10 cellular contexts compared by ENCODE assay signal in genomic region chr14:105026033-105026785, GRCh38. TPM values are rescaled to one million over a fixed set of nuclear protein-coding genes. Genes with fewer than 3 reads are reported as not detected.
DNase-seq lines count a peak whose midpoint lies in the region; ATAC-seq and TF ChIP-seq lines count a peak whose summit lies in the region.
"Had no signal": no experiment of that assay in that cellular context is flagged by ENCODE, and none has a peak within 500 bp of the region (broad histone marks: within the 10 kb centered on the region; RNA-seq: fewer than 3 reads in every experiment).

No MANE protein-coding gene starts in this region.

- no peak for DNase-seq in activated naive CD4-positive, alpha-beta T cell treated with anti-CD3 and anti-CD28 coated beads, Interleukin-2, amount 50 U/mL, for 16 hours
- DNase-seq in NOMO-1 treated with dmso at 0.1 percent for 144 hours (lab: John Stamatoyannopoulos, UW; ENCODE audit: unreplicated experiment) (peak; percentile 41), mammary epithelial cell (peak; percentile 59), iPS-NIHi7 (ENCODE audit: extremely low spot score) (no peak), hypothalamus (lab: John Stamatoyannopoulos, UW) (no peak)
- DNase-seq in stimulated activated naive CD8-positive, alpha-beta T cell treated with anti-CD3 and anti-CD28 coated beads, Interleukin-15, amount 100 ng/mL, for 72 hours, result no peak
- DNase-seq: NCI-H82 had no signal

- in situ Hi-C loops in mammary epithelial cell (cut with MboI; ENCODE audit: low sequenced_read_pairs in 2 of 2), result no loop called here

- no peaks in the 10 kb centered on the region for H3K9me3 Mint-ChIP-seq in activated naive CD4-positive, alpha-beta T cell treated with anti-CD3 and anti-CD28 coated beads, Interleukin-2, amount 50 U/mL, for 24 hours
- no peaks in the 10 kb centered on the region for H3K9me3 Mint-ChIP-seq in stimulated activated naive CD8-positive, alpha-beta T cell treated with anti-CD3 and anti-CD28 coated beads, Interleukin-15, amount 100 ng/mL, for 72 hours

- no peak overlapping the region for H3K4me3 ChIP-seq in mammary epithelial cell (replicated peaks in 1 of 3; ENCODE audit: insufficient read depth in 1 of 3, low read depth in 2 of 3, low read length in 3 of 3)

- no TSS peak for BruUV-seq in mammary epithelial cell (replicated peaks; lab: Mats Ljungman, UMichigan)

- H3K9ac ChIP-seq in mammary epithelial cell (ENCODE audit: insufficient read depth, low read length), result no peak overlapping the region

- no peaks in the 10 kb centered on the region for H3K27me3 Mint-ChIP-seq in activated naive CD4-positive, alpha-beta T cell treated with anti-CD3 and anti-CD28 coated beads, Interleukin-2, amount 50 U/mL, for 24 hours
- H3K27me3 Mint-ChIP-seq in stimulated activated naive CD8-positive, alpha-beta T cell treated with anti-CD3 and anti-CD28 coated beads, Interleukin-15, amount 100 ng/mL, for 72 hours, result no peaks in the 10 kb centered on the region

- H3K4me3 Mint-ChIP-seq in activated naive CD4-positive, alpha-beta T cell treated with anti-CD3 and anti-CD28 coated beads, Interleukin-2, amount 50 U/mL, for 24 hours, result peak overlapping the region; percentile 30
- peak overlapping the region in 1 of 2 donors; percentile 33 for H3K4me3 Mint-ChIP-seq in stimulated activated naive CD8-positive, alpha-beta T cell treated with anti-CD3 and anti-CD28 coated beads, Interleukin-15, amount 100 ng/mL, for 72 hours

- no peaks in the 10 kb centered on the region for H3K27me3 ChIP-seq in mammary epithelial cell (ENCODE audit: insufficient read depth, low read length)

- intact Hi-C loops in mammary epithelial cell (cut with micrococcal nuclease), result no loop called here

- H3K27ac Mint-ChIP-seq in activated naive CD4-positive, alpha-beta T cell treated with anti-CD3 and anti-CD28 coated beads, Interleukin-2, amount 50 U/mL, for 24 hours, result peak overlapping the region; percentile 85
- H3K27ac Mint-ChIP-seq in stimulated activated naive CD8-positive, alpha-beta T cell treated with anti-CD3 and anti-CD28 coated beads, Interleukin-15, amount 100 ng/mL, for 72 hours, result peak overlapping the region in 1 of 2 donors; percentile 86

- H3K4me2 ChIP-seq in mammary epithelial cell (ENCODE audit: insufficient read depth, low read depth, low read length), result no peak overlapping the region

- peaks cover 55% of the 10 kb centered on the region for H3K4me1 ChIP-seq in mammary epithelial cell (ENCODE audit: insufficient read depth, low read length)

- H3K27ac ChIP-seq in mammary epithelial cell (ENCODE audit: insufficient read depth, low read depth, low read length), result peak overlapping the region; percentile 52
- H3K27ac ChIP-seq: C4-2B had no signal

- dilution Hi-C loops in mammary epithelial cell (cut with HindIII; ENCODE audit: low sequenced_read_pairs), result loop anchor here (5.0 kb wide), 1 partner anchor 89 kb away; no protein-coding TSS in a partner anchor

- H3K36me3 ChIP-seq in mammary epithelial cell (ENCODE audit: insufficient read depth, low read length), result no peaks in the 10 kb centered on the region

- H3K36me3 Mint-ChIP-seq in activated naive CD4-positive, alpha-beta T cell treated with anti-CD3 and anti-CD28 coated beads, Interleukin-2, amount 50 U/mL, for 24 hours, result peaks cover 4% of the 10 kb centered on the region

- CTCF ChIA-PET in mammary epithelial cell (lab: Charles Lee; ENCODE audit: low non-redundant PET), result interaction anchor here (0.6 kb wide), 1 partner anchor 13 kb away, joined by 4 read pairs; no protein-coding TSS in a partner anchor

- ATAC-seq in stimulated activated naive CD8-positive, alpha-beta T cell treated with anti-CD3 and anti-CD28 coated beads, Interleukin-15, amount 100 ng/mL, for 72 hours, result peak; percentile 57
- ATAC-seq in HG03469 (IDR thresholded peaks at IDR 0.05; ENCODE audit: unreplicated experiment), result no peak

- H2AFZ ChIP-seq in mammary epithelial cell (ENCODE audit: low read depth, low read length), result no peak overlapping the region

- no peak for TF ChIP-seq CTCF in mammary epithelial cell (conservative IDR thresholded peaks at IDR 0.05 in 1 of 2, IDR thresholded peaks at IDR 0.05 in 1 of 2; ENCODE audit: extremely low read depth in 1 of 2, insufficient read depth in 1 of 2, low read depth in 1 of 2, low read length in 2 of 2)

- H4K20me1 ChIP-seq in mammary epithelial cell (ENCODE audit: insufficient read depth, low read length), result no peaks in the 10 kb centered on the region

- peaks cover 36% of the 10 kb centered on the region for H3K4me1 Mint-ChIP-seq in activated naive CD4-positive, alpha-beta T cell treated with anti-CD3 and anti-CD28 coated beads, Interleukin-2, amount 50 U/mL, for 24 hours
- H3K4me1 Mint-ChIP-seq in stimulated activated naive CD8-positive, alpha-beta T cell treated with anti-CD3 and anti-CD28 coated beads, Interleukin-15, amount 100 ng/mL, for 72 hours, result peaks cover 61% of the 10 kb centered on the region

- H3K79me2 ChIP-seq in mammary epithelial cell (ENCODE audit: insufficient read depth, low read length), result peaks cover 15% of the 10 kb centered on the region

- WGBS in mammary epithelial cell (ENCODE audit: low coverage, missing lambda C conversion rate), result 90% methylated on average over 16 of the region's 16 CpGs

- peaks cover 2% of the 10 kb centered on the region for H3K9me3 ChIP-seq in mammary epithelial cell (replicated peaks; ENCODE audit: insufficient read depth, low read length)

RNA-seq across cellular contexts. Expression of gene CDCA4, which starts 5.3 kb away (rescaled TPM):
- 10 to 100 TPM; 38.2 to 61.7 TPM for total RNA-seq in mammary epithelial cell
- polyA plus RNA-seq in mammary epithelial cell, result 53.4 TPM
- polyA minus RNA-seq in mammary epithelial cell, result 38.9 TPM

RNA-seq across cellular contexts. Expression of gene GPR132, which starts 39.0 kb away (rescaled TPM):
- total RNA-seq in mammary epithelial cell, result under 1 TPM in 1 of 2 donors, not detected in 1; 0.24 TPM
- not detected for polyA plus RNA-seq in mammary epithelial cell
- not detected for polyA minus RNA-seq in mammary epithelial cell

RNA-seq across cellular contexts. Expression of gene CLBA1, which starts 40.6 kb away (rescaled TPM):
- total RNA-seq in mammary epithelial cell, result 10 to 100 TPM; 11.0 to 14.7 TPM
- polyA plus RNA-seq in mammary epithelial cell, result 7.4 TPM
- polyA minus RNA-seq in mammary epithelial cell, result 3.0 TPM

RNA-seq across cellular contexts. Expression of gene AHNAK2, which starts 48.0 kb away (rescaled TPM):
- total RNA-seq in mammary epithelial cell, result 100 to 1,000 TPM; 110 to 302 TPM
- 43.1 TPM for polyA plus RNA-seq in mammary epithelial cell
- polyA minus RNA-seq in mammary epithelial cell, result 327 TPM

Comparison
In these comparisons a context has a peak if more than half of its experiments do, and no peak if none do; other contexts are left out.
1. DNase-seq: peak in NOMO-1 treated with dmso at 0.1 percent for 144 hours (single experiment) and mammary epithelial cell (single experiment); none in activated naive CD4-positive, alpha-beta T cell treated with anti-CD3 and anti-CD28 coated beads, Interleukin-2, amount 50 U/mL, for 16 hours (single experiment), stimulated activated naive CD8-positive, alpha-beta T cell treated with anti-CD3 and anti-CD28 coated beads, Interleukin-15, amount 100 ng/mL, for 72 hours (0 of 2), iPS-NIHi7 (single experiment) and hypothalamus (0 of 51).